1 cellular context compared by ENCODE assay signal in genomic region chr9:83538172-83538889, GRCh38.
TF ChIP-seq lines count a peak whose summit lies in the region.

TSS of gene FRMD3 (minus strand) at chr9:83538401. CDS start at chr9:83538231, 170 bp downstream.

TF ChIP-seq in HepG2, 621 proteins besides CTCF, POLR2A, EP300 and RAD21 (continued from another document and continues in another):
- TF ChIP-seq ZFP91 (CRISPR knock-in tag; IDR thresholded peaks at IDR 0.05; ENCODE audit: borderline replicate concordance) = peak; percentile 89
- no peak for TF ChIP-seq ATAD3A (CRISPR knock-in tag; IDR thresholded peaks at IDR 0.05)
- TF ChIP-seq ZNF318 (CRISPR knock-in tag; IDR thresholded peaks at IDR 0.05) = no peak
- peak; percentile 94 for TF ChIP-seq ZNF414 (CRISPR knock-in tag; IDR thresholded peaks at IDR 0.05)
- peak; percentile 81 for TF ChIP-seq POGZ (CRISPR knock-in tag; IDR thresholded peaks at IDR 0.05)
- TF ChIP-seq ZMYM3 (CRISPR knock-in tag; IDR thresholded peaks at IDR 0.05) = peak; percentile 57; the same call in 1 of the 2 replicates
- TF ChIP-seq MTA3 (CRISPR knock-in tag; IDR thresholded peaks at IDR 0.05) = no peak
- peak; percentile 51; the same call in 1 of the 2 replicates for TF ChIP-seq ZNF749 (CRISPR knock-in tag; IDR thresholded peaks at IDR 0.05; ENCODE audit: borderline replicate concordance)
- TF ChIP-seq ARID5B (CRISPR knock-in tag; IDR thresholded peaks at IDR 0.05) = peak; percentile 83
- no peak for TF ChIP-seq ZNF629 (CRISPR knock-in tag; conservative IDR thresholded peaks at IDR 0.05)
- TF ChIP-seq BRD4 (CRISPR knock-in tag; IDR thresholded peaks at IDR 0.05) = no peak; the same call in none of the 2 replicates
- peak; percentile 90 for TF ChIP-seq REL (CRISPR knock-in tag; conservative IDR thresholded peaks at IDR 0.05)
- peak; percentile 88 for TF ChIP-seq STAG1 (CRISPR knock-in tag; IDR thresholded peaks at IDR 0.05)
- TF ChIP-seq HOXA5 (CRISPR knock-in tag; IDR thresholded peaks at IDR 0.05) = peak; percentile 65; the same call in 1 of the 2 replicates
- TF ChIP-seq PRPF4 (IDR thresholded peaks at IDR 0.05; ENCODE audit: low read depth, low read length, poor library complexity, severe bottlenecking) = no peak
- TF ChIP-seq DBP (CRISPR knock-in tag; IDR thresholded peaks at IDR 0.05; ENCODE audit: not compliant biosample characterization) = no peak
- TF ChIP-seq ZBTB38 (CRISPR knock-in tag; IDR thresholded peaks at IDR 0.05) = peak; percentile 83
- TF ChIP-seq PREB (CRISPR knock-in tag; IDR thresholded peaks at IDR 0.05) = no peak
- TF ChIP-seq NFE2L1 (CRISPR knock-in tag; IDR thresholded peaks at IDR 0.05; ENCODE audit: borderline replicate concordance) = no peak
- 0 out of 2 replicates have a peak, but pooled peaks have one; percentile 75 for TF ChIP-seq ZC3H13 (CRISPR knock-in tag; IDR thresholded peaks at IDR 0.05)
- TF ChIP-seq ZNF34 (CRISPR knock-in tag; IDR thresholded peaks at IDR 0.05; ENCODE audit: borderline replicate concordance) = 0 out of 2 replicates have a peak, but pooled peaks have one; percentile 52
- TF ChIP-seq ZNF335 (CRISPR knock-in tag; IDR thresholded peaks at IDR 0.05) = no peak
- TF ChIP-seq BCL6 (CRISPR knock-in tag; IDR thresholded peaks at IDR 0.05) = peak; percentile 72
- TF ChIP-seq PHF20 (CRISPR knock-in tag; IDR thresholded peaks at IDR 0.05) = peak; percentile 50; the same call in 1 of the 2 replicates
- no peak for TF ChIP-seq ZNF296 (CRISPR knock-in tag; conservative IDR thresholded peaks at IDR 0.05)
- TF ChIP-seq ZNF556 (CRISPR knock-in tag; IDR thresholded peaks at IDR 0.05; ENCODE audit: borderline replicate concordance) = peak; percentile 92; the same call in 1 of the 2 replicates
- TF ChIP-seq ZNF142 (CRISPR knock-in tag; IDR thresholded peaks at IDR 0.05) = 0 out of 2 replicates have a peak, but pooled peaks have one; percentile 47
- TF ChIP-seq GPBP1L1 (CRISPR knock-in tag; IDR thresholded peaks at IDR 0.05) = no peak
- no peak for TF ChIP-seq KDM6A (CRISPR knock-in tag; IDR thresholded peaks at IDR 0.05; ENCODE audit: low read depth)
